ENCODE assay signal across 9 cellular contexts in genomic region chr7:156764016-156764669, GRCh38.
DNase-seq lines count a peak whose midpoint lies in the region; ATAC-seq, FAIRE-seq and TF ChIP-seq lines count a peak whose summit lies in the region.
"Had no signal": no experiment of that assay in that cellular context is flagged by ENCODE, and none has a peak within 500 bp of the region (broad histone marks: within the 10 kb centered on the region; RNA-seq: fewer than 3 reads in every experiment).

No MANE protein-coding gene starts in this region.

- H3K27me3 Mint-ChIP-seq in type B pancreatic cell: no peaks in the 10 kb centered on the region

- H3K36me3 Mint-ChIP-seq in type B pancreatic cell: peaks cover 15% of the 10 kb centered on the region

- TF ChIP-seq CTCF in bronchial epithelial cell (IDR thresholded peaks at IDR 0.05; ENCODE audit: insufficient read depth, low read length, severe bottlenecking): peak; percentile 72
- peak; percentile 83 for TF ChIP-seq CTCF in type B pancreatic cell (conservative IDR thresholded peaks at IDR 0.05)

- H3K4me3 ChIP-seq in bronchial epithelial cell (ENCODE audit: low read depth, low read length): no peak overlapping the region
- H3K4me3 ChIP-seq: BLaER1 had no signal

- ATAC-seq in left colon (peak; percentile 100), HG02970 (IDR thresholded peaks at IDR 0.05; ENCODE audit: low FRiP score, unreplicated experiment) (no peak)

- FAIRE-seq in bronchial epithelial cell (lab: Jason Lieb, UNC): no peak

- no peaks in the 10 kb centered on the region for H3K9me3 Mint-ChIP-seq in type B pancreatic cell

- peaks cover 4% of the 10 kb centered on the region for H3K36me3 ChIP-seq in bronchial epithelial cell (ENCODE audit: control insufficient read depth, insufficient read depth, low read length)

- no peak overlapping the region for H3K4me3 Mint-ChIP-seq in type B pancreatic cell

- intact Hi-C loops in left colon (cut with DNase I, micrococcal nuclease): loop anchor here in 1 of 2 donors (5.0 kb wide), 1 partner anchor 967 kb away; no protein-coding TSS in a partner anchor

- no peak overlapping the region for H3K27ac Mint-ChIP-seq in type B pancreatic cell

- H3K27me3 ChIP-seq in bronchial epithelial cell (ENCODE audit: control insufficient read depth, insufficient read depth, low read length): no peaks in the 10 kb centered on the region
- H3K27me3 ChIP-seq: BLaER1 had no signal

- DNase-seq in NCI-H510A treated with DMSO at 0.1 percent for 48 hours (lab: John Stamatoyannopoulos, UW): peak; percentile 35
- DNase-seq in NCI-H510A (lab: John Stamatoyannopoulos, UW): no peak
- peak; percentile 38 for DNase-seq in NCI-H446 treated with DMSO at 0.1 percent for 48 hours (lab: John Stamatoyannopoulos, UW)
- DNase-seq in bronchial epithelial cell (ENCODE audit: low read depth): peak; percentile 65
- DNase-seq in left colon: peak; percentile 70 to 76
- no peak for DNase-seq in type B pancreatic cell (ENCODE audit: extremely low spot score, unreplicated experiment)
- no peak for DNase-seq in SKM-1 (lab: John Stamatoyannopoulos, UW; ENCODE audit: unreplicated experiment)

- H3K4me1 Mint-ChIP-seq in type B pancreatic cell (ENCODE audit: unreplicated experiment): peaks cover 5% of the 10 kb centered on the region

Comparison
In these comparisons a context has a peak if more than half of its experiments do, and no peak if none do; other contexts are left out.
1. DNase-seq: peak in NCI-H510A treated with DMSO at 0.1 percent for 48 hours (single experiment), NCI-H446 treated with DMSO at 0.1 percent for 48 hours (single experiment), bronchial epithelial cell (single experiment) and left colon (2 of 2); none in NCI-H510A (single experiment), type B pancreatic cell (single experiment) and SKM-1 (single experiment).